16 cellular contexts compared by ENCODE assay signal in genomic region chr1:107003972-107004371, GRCh38. TPM values are rescaled to one million over a fixed set of nuclear protein-coding genes. Genes with fewer than 3 reads are reported as not detected.
DNase-seq lines count a peak whose midpoint lies in the region; ATAC-seq, FAIRE-seq and TF ChIP-seq lines count a peak whose summit lies in the region.
"Had no signal": no experiment of that assay in that cellular context is flagged by ENCODE, and none has a peak within 500 bp of the region (broad histone marks: within the 10 kb centered on the region; RNA-seq: fewer than 3 reads in every experiment).

No MANE protein-coding gene starts in this region.

- peak; percentile 97 for ATAC-seq in mucosa of descending colon

- intact Hi-C loops in mucosa of descending colon (cut with DNase I, micrococcal nuclease): no loop called here

- DNase-seq in GM12891 (ENCODE audit: insufficient read length, low spot score) (no peak), RCC 7860 (ENCODE audit: low spot score) (peak; percentile 58), glomerular visceral epithelial cell (ENCODE audit: extremely low spot score) (peak; percentile 30), mucosa of descending colon (peak in 1 of 3 donors; percentile 21), activated gamma-delta T cell (lab: John Stamatoyannopoulos, UW) (no peak), suprapubic skin (ENCODE audit: low spot score in 2 of 2) (no peak), SHP77 treated with DMSO at 0.1 percent for 48 hours (lab: John Stamatoyannopoulos, UW) (no peak)
- DNase-seq: BE2C; CD4-positive, alpha-beta memory T cell; DMS53; GF-D8; GM23248; H7 had no signal

- H3K27ac ChIP-seq in suprapubic skin: no peak overlapping the region
- H3K27ac ChIP-seq: C4-2B, GM23248 had no signal

- TF ChIP-seq POLR2A in GM12891 (IDR thresholded peaks at IDR 0.05; ENCODE audit: low read depth, low read length) (no peak), suprapubic skin (IDR thresholded peaks at IDR 0.05) (no peak)

- TF ChIP-seq EP300 in suprapubic skin (IDR thresholded peaks at IDR 0.05): no peak

- H3K4me3 ChIP-seq in mucosa of descending colon (no peak overlapping the region), suprapubic skin (no peak overlapping the region)
- H3K4me3 ChIP-seq: GM23248 had no signal

- H3K36me3 ChIP-seq in mucosa of descending colon (ENCODE audit: low read depth) (no peaks in the 10 kb centered on the region), suprapubic skin (no peaks in the 10 kb centered on the region)
- H3K36me3 ChIP-seq: BE2C had no signal

- TF ChIP-seq CTCF in mucosa of descending colon (IDR thresholded peaks at IDR 0.05) (no peak), suprapubic skin (IDR thresholded peaks at IDR 0.05) (no peak)

- FAIRE-seq in GM12891 (lab: Jason Lieb, UNC) (peak; percentile 23), RCC 7860 (lab: Jason Lieb, UNC) (peak; percentile 89)
- FAIRE-seq: A204.1, GM18507 had no signal

- H3K9me3 ChIP-seq in mucosa of descending colon: no peaks in the 10 kb centered on the region
- H3K9me3 ChIP-seq in suprapubic skin: no peaks in the 10 kb centered on the region
- H3K9me3 ChIP-seq: BE2C had no signal

- peaks cover under 1% of the 10 kb centered on the region for H3K4me1 ChIP-seq in mucosa of descending colon (ENCODE audit: low read depth)
- H3K4me1 ChIP-seq in suprapubic skin: no peaks in the 10 kb centered on the region
- H3K4me1 ChIP-seq: BE2C had no signal

- H3K27me3 ChIP-seq in suprapubic skin: no peaks in the 10 kb centered on the region
- H3K27me3 ChIP-seq: BE2C had no signal

TF ChIP-seq in GM12891, 5 proteins besides CTCF, POLR2A, EP300 and RAD21:
- TF ChIP-seq TAF1 (IDR thresholded peaks at IDR 0.05; ENCODE audit: low read depth, low read length): no peak
- no peak for TF ChIP-seq POLR2AphosphoS5 (IDR thresholded peaks at IDR 0.05; ENCODE audit: low read depth, low read length)
- TF ChIP-seq POU2F2 (IDR thresholded peaks at IDR 0.05; ENCODE audit: low read depth, low read length): no peak

RNA-seq across cellular contexts. Expression of gene PRMT6, which starts 52.5 kb away (rescaled TPM):
- 12.3 TPM for polyA plus RNA-seq in GM12891 (2012; ENCODE audit: low read depth, missing spikeins)
- 10 to 100 TPM in 2 of 3 donors, 1 to 10 TPM in 1; 9.5 to 13.7 (median 12.1) TPM for total RNA-seq in mucosa of descending colon
- 10 to 100 TPM in 2 of 4 donors, 1 to 10 TPM in 2; 8.7 to 13.1 (median 9.9) TPM for total RNA-seq in suprapubic skin

Comparison
In these comparisons a context has a peak if more than half of its experiments do, and no peak if none do; other contexts are left out.
1. DNase-seq: peak in RCC 7860 (single experiment) and glomerular visceral epithelial cell (single experiment); none in GM12891 (single experiment), activated gamma-delta T cell (single experiment), suprapubic skin (0 of 2) and SHP77 treated with DMSO at 0.1 percent for 48 hours (single experiment).